In the genomic region with DNA sequence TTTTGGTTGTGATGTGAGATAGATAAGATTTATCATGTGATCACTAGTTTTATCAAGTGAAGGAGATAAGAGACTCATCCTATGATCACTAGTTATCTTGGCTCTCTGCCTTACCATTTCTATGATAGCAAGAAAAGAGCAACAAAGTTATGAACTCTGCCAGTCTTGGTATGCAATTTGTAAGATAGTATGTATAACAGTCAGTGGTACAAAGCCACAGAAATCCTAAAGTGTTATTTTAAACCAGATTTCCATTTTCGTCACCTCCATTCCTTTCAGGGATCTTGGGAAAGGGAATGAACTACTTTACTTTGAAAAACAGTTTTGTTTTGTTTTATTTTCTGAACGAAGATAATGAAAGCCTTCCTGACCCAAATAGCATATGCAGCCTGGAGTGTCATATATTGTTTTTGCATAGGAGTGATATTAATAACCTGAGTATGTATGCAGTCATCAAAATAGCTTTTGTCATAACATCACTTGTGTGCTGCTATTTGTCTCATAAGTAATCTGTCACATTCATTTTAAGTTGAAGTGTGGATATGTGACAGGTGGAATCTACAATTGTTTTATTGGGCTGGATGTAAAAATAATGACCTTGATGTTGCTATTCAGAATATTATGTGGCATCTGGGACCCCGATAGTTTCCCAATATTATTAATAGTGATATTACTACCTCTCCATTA, we compare ENCODE assay signal across 1 cellular context.
TF ChIP-seq lines count a peak whose summit lies in the region.

No MANE protein-coding gene starts in this region.

TF ChIP-seq in endothelial cell of umbilical vein, 7 proteins besides CTCF, POLR2A, EP300 and RAD21 (continued from another document):
- TF ChIP-seq MYC (IDR thresholded peaks at IDR 0.05; ENCODE audit: low read depth, low read length) (no peak), EZH2 (IDR thresholded peaks at IDR 0.05; ENCODE audit: borderline replicate concordance, low read depth, low read length, severe bottlenecking) (no peak), POLR2AphosphoS5 (IDR thresholded peaks at IDR 0.05; ENCODE audit: insufficient read depth, low read depth, low read length) (no peak), FOS (IDR thresholded peaks at IDR 0.05; ENCODE audit: borderline replicate concordance, insufficient read depth, low read length) (no peak), GATA2 (IDR thresholded peaks at IDR 0.05; ENCODE audit: insufficient read depth, insufficient read length, low read depth, low read length) (no peak)
